29 cellular contexts compared by ENCODE assay signal in the genomic region with DNA sequence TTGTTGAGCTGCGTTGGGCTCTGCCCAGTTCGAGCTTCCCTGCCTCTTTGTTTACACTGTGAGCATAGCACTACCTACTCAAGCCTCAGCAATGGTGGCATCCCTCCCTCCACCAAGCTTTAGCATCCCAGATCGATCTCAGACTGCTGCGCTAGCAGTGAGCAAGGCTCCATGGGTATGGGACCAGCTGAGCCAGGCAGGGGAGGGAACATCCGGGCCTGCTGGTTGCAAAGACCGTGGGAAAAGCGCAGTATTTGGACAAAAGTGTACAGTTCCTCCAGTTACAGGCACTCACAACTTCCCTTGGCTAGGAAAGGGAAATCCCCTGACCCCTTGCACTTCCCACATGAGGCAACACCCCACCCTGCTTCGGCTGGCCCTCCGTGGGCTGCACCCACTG. TPM values are rescaled to one million over a fixed set of nuclear protein-coding genes. Genes with fewer than 3 reads are reported as not detected.
"Had no signal": no experiment of that assay in that cellular context is flagged by ENCODE, and none has a peak within 500 bp of the region (broad histone marks: within the 10 kb centered on the region; RNA-seq: fewer than 3 reads in every experiment).

No MANE protein-coding gene starts in this region.

- H3K27ac Mint-ChIP-seq: dendritic cell treated with granulocyte-macrophage colony-stimulating factor and Interleukin-4, amounts not matched to agents 40 ng/mL and 50 ng/mL, for 4 days; effector memory CD8-positive, alpha-beta T cell; endodermal cell had no signal

- H3K27me3 ChIP-seq: colonic mucosa, dorsolateral prefrontal cortex, esophagus muscularis mucosa, esophagus squamous epithelium, foreskin keratinocyte, gastrocnemius medialis, gastroesophageal sphincter, heart left ventricle had no signal

- H3K4me3 ChIP-seq: colonic mucosa, coronary artery, dorsolateral prefrontal cortex, esophagus muscularis mucosa, esophagus squamous epithelium, gastrocnemius medialis, gastroesophageal sphincter, heart left ventricle, heart right ventricle had no signal

- H3K36me3 ChIP-seq: colonic mucosa, esophagus muscularis mucosa, esophagus squamous epithelium, gastroesophageal sphincter, heart left ventricle, heart right ventricle had no signal

- H3K4me1 ChIP-seq: colonic mucosa, esophagus muscularis mucosa, esophagus squamous epithelium, foreskin keratinocyte, gastroesophageal sphincter, heart left ventricle, heart right ventricle had no signal

- DNase-seq: colonic mucosa; cortex of kidney; dermis blood vessel endothelial cell; dorsolateral prefrontal cortex; effector CD4-positive, alpha-beta T cell; effector CD8-positive, alpha-beta T cell; effector memory CD4-positive, alpha-beta T cell; effector memory CD8-positive, alpha-beta T cell; endodermal cell; erythroblast; esophagus squamous epithelium; foreskin fibroblast; foreskin keratinocyte; foreskin melanocyte; gastrocnemius medialis; glutamatergic neuron; head of caudate nucleus; heart left ventricle; heart right ventricle had no signal

- H3K9me3 Mint-ChIP-seq: effector memory CD8-positive, alpha-beta T cell had no signal

- FAIRE-seq: colon, endometrium, endothelial cell of umbilical vein, frontal cortex had no signal

- H3K27ac ChIP-seq: colonic mucosa, coronary artery, dorsolateral prefrontal cortex, epithelial cell of prostate, esophagus muscularis mucosa, esophagus squamous epithelium, foreskin keratinocyte, gastrocnemius medialis, gastroesophageal sphincter, heart left ventricle, heart right ventricle had no signal

- ATAC-seq: effector memory CD8-positive, alpha-beta T cell; esophagus mucosa; foreskin keratinocyte; gastrocnemius medialis; gastroesophageal sphincter; heart left ventricle; heart right ventricle had no signal

- H3K9me3 ChIP-seq: colonic mucosa, esophagus muscularis mucosa, esophagus squamous epithelium, gastrocnemius medialis, gastroesophageal sphincter had no signal

- H3K27me3 Mint-ChIP-seq: dendritic cell treated with granulocyte-macrophage colony-stimulating factor and Interleukin-4, amounts not matched to agents 40 ng/mL and 50 ng/mL, for 4 days had no signal

- H3K4me3 Mint-ChIP-seq: dendritic cell treated with granulocyte-macrophage colony-stimulating factor and Interleukin-4, amounts not matched to agents 40 ng/mL and 50 ng/mL, for 4 days; effector memory CD8-positive, alpha-beta T cell; endodermal cell had no signal

RNA-seq across cellular contexts. Expression of gene EGF, which starts 26.5 kb away (rescaled TPM):
- total RNA-seq: endothelial cell of umbilical vein had no signal
- polyA plus RNA-seq: endothelial cell of umbilical vein had no signal
